10 cellular contexts compared by ENCODE assay signal in the genomic region with DNA sequence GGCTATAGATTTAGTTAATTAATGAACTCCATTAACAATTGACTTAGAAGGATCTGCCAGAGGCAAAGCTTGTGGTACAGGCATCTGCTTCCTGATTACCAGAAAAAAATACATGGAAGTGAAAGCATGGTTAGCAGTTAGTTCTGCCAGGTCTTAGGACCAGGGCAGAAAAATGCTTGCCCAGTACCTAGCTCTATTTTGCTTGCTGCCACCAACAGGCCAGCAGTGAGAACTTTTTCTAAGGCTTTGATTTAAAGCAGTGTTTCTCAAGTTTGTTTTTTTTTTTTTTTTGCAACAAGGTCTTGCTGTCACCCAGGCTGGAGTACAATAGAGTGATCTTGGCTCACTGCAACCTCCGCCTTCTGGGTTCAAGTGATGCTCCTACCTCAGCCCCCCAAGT. TPM values are rescaled to one million over a fixed set of nuclear protein-coding genes. Genes with fewer than 3 reads are reported as not detected.
DNase-seq lines count a peak whose midpoint lies in the region; ATAC-seq, FAIRE-seq and TF ChIP-seq lines count a peak whose summit lies in the region.
"Had no signal": no experiment of that assay in that cellular context is flagged by ENCODE, and none has a peak within 500 bp of the region (broad histone marks: within the 10 kb centered on the region; RNA-seq: fewer than 3 reads in every experiment).

No MANE protein-coding gene starts in this region.

- peaks cover 42% of the 10 kb centered on the region for H3K36me3 Mint-ChIP-seq in activated CD8-positive, alpha-beta T cell treated with anti-CD3 and anti-CD28 coated beads, Interleukin-2, amount 10 ng/mL, durations not matched to agents 7 days and 5 days (ENCODE audit: low read depth)

- FAIRE-seq in RCC 7860 (lab: Jason Lieb, UNC), result no peak

- ATAC-seq in activated CD8-positive, alpha-beta T cell treated with anti-CD3 and anti-CD28 coated beads, Interleukin-2, amount 10 ng/mL, durations not matched to agents 7 days and 5 days, result no peak
- ATAC-seq: activated naive CD4-positive, alpha-beta T cell treated with anti-CD3 and anti-CD28 coated beads, Interleukin-2, amount 50 U/mL, for 72 hours had no signal

- no peak overlapping the region for H3K4me3 Mint-ChIP-seq in activated CD8-positive, alpha-beta T cell treated with anti-CD3 and anti-CD28 coated beads, Interleukin-2, amount 10 ng/mL, durations not matched to agents 7 days and 5 days
- H3K4me3 Mint-ChIP-seq: type B pancreatic cell had no signal

- no peaks in the 10 kb centered on the region for H3K9me3 Mint-ChIP-seq in activated CD8-positive, alpha-beta T cell treated with anti-CD3 and anti-CD28 coated beads, Interleukin-2, amount 10 ng/mL, durations not matched to agents 7 days and 5 days (ENCODE audit: insufficient read depth)
- H3K9me3 Mint-ChIP-seq: activated naive CD4-positive, alpha-beta T cell treated with anti-CD3 and anti-CD28 coated beads, Interleukin-2, amount 50 U/mL, for 72 hours; type B pancreatic cell had no signal

- DNase-seq in EH (ENCODE audit: low read depth) (peak; percentile 16), LNCaP clone FGC (ENCODE audit: low read depth) (no peak), astrocyte of the cerebellum (ENCODE audit: low read depth) (no peak), kidney epithelial cell (ENCODE audit: low read depth) (no peak), GDM1 (lab: John Stamatoyannopoulos, UW) (no peak), tibial nerve (ENCODE audit: low spot score in 2 of 2) (no peak), RCC 7860 (ENCODE audit: low spot score) (no peak)
- DNase-seq in activated CD8-positive, alpha-beta T cell treated with anti-CD3 and anti-CD28 coated beads, Interleukin-2, amount 10 ng/mL, durations not matched to agents 7 days and 5 days, result no peak

- no peaks in the 10 kb centered on the region for H3K4me1 Mint-ChIP-seq in activated CD8-positive, alpha-beta T cell treated with anti-CD3 and anti-CD28 coated beads, Interleukin-2, amount 10 ng/mL, durations not matched to agents 7 days and 5 days (ENCODE audit: low read depth)

- no peaks in the 10 kb centered on the region for H3K27me3 Mint-ChIP-seq in activated CD8-positive, alpha-beta T cell treated with anti-CD3 and anti-CD28 coated beads, Interleukin-2, amount 10 ng/mL, durations not matched to agents 7 days and 5 days (ENCODE audit: low read depth)
- H3K27me3 Mint-ChIP-seq: type B pancreatic cell had no signal

- no peaks in the 10 kb centered on the region for H3K4me1 ChIP-seq in tibial nerve

- no peak for TF ChIP-seq POLR2A in tibial nerve (IDR thresholded peaks at IDR 0.05)

- no peaks in the 10 kb centered on the region for H3K9me3 ChIP-seq in tibial nerve

- no peak overlapping the region for H3K27ac Mint-ChIP-seq in activated CD8-positive, alpha-beta T cell treated with anti-CD3 and anti-CD28 coated beads, Interleukin-2, amount 10 ng/mL, durations not matched to agents 7 days and 5 days
- H3K27ac Mint-ChIP-seq: activated naive CD4-positive, alpha-beta T cell treated with anti-CD3 and anti-CD28 coated beads, Interleukin-2, amount 50 U/mL, for 72 hours; type B pancreatic cell had no signal

- no peak for TF ChIP-seq EP300 in tibial nerve (IDR thresholded peaks at IDR 0.05)

- H3K4me3 ChIP-seq in LNCaP clone FGC (ENCODE audit: low read depth, low read length) (no peak overlapping the region), astrocyte of the cerebellum (ENCODE audit: low read depth, low read length) (no peak overlapping the region), kidney epithelial cell (ENCODE audit: low read depth, low read length) (no peak overlapping the region), tibial nerve (no peak overlapping the region)

- no peak overlapping the region for H3K27ac ChIP-seq in tibial nerve

- peaks cover 2% of the 10 kb centered on the region for H3K36me3 ChIP-seq in kidney epithelial cell (ENCODE audit: control insufficient read depth, insufficient read depth, low read length)
- peaks cover 6 to 97% (median 51%) of the 10 kb centered on the region in 3 donors for H3K36me3 ChIP-seq in tibial nerve

- CTCF ChIA-PET in activated CD8-positive, alpha-beta T cell treated with anti-CD3 and anti-CD28 coated beads, Interleukin-2, amount 10 ng/mL, durations not matched to agents 7 days and 5 days (lab: Charles Lee), result interaction anchor here (1.1 to 1.5 kb wide), 3 partner anchors 11 to 16 kb away, joined by 3 to 4 read pairs (median 3); no protein-coding TSS in a partner anchor

- POLR2A ChIA-PET in activated CD8-positive, alpha-beta T cell treated with anti-CD3 and anti-CD28 coated beads, Interleukin-2, amount 10 ng/mL, durations not matched to agents 7 days and 5 days (lab: Charles Lee), result interaction anchor here (0.7 kb wide), 1 partner anchor 16 kb away, joined by 3 read pairs; no protein-coding TSS in a partner anchor

- H3K27me3 ChIP-seq in kidney epithelial cell (ENCODE audit: control insufficient read depth, insufficient read depth, low read length), result no peaks in the 10 kb centered on the region
- H3K27me3 ChIP-seq in tibial nerve, result no peaks in the 10 kb centered on the region

- in situ Hi-C loops in astrocyte of the cerebellum (cut with HindIII; ENCODE audit: low sequenced_read_pairs), result no loop called here

- WGBS in tibial nerve, 2 donors, result 94 to 100% methylated on average over 1 of the region's 1 CpG

- TF ChIP-seq CTCF in LNCaP clone FGC (IDR thresholded peaks at IDR 0.05; ENCODE audit: control insufficient read depth, extremely low read depth, insufficient read depth) (peak; percentile 46), astrocyte of the cerebellum (IDR thresholded peaks at IDR 0.05; ENCODE audit: low read depth, low read length, missing control alignments) (peak; percentile 23), kidney epithelial cell (IDR thresholded peaks at IDR 0.05; ENCODE audit: insufficient read depth, low read length, poor library complexity, severe bottlenecking) (peak; percentile 21), tibial nerve (IDR thresholded peaks at IDR 0.05) (no peak)

RNA-seq across cellular contexts. Expression of a gene that starts 16.4 kb away (rescaled TPM):
- 4.3 and 5.2 TPM in 2 replicates for total RNA-seq in kidney epithelial cell
- total RNA-seq in tibial nerve, result 1 to 10 TPM; 6.1 to 9.0 (median 7.8) TPM
- 10 to 100 TPM; 22.4 to 27.7 TPM for total RNA-seq in activated CD8-positive, alpha-beta T cell treated with anti-CD3 and anti-CD28 coated beads, Interleukin-2, amount 10 ng/mL, durations not matched to agents 7 days and 5 days

Comparison
In these comparisons a context has a peak if more than half of its experiments do, and no peak if none do; other contexts are left out.
1. CTCF ChIP-seq: peak in LNCaP clone FGC (single experiment), astrocyte of the cerebellum (single experiment) and kidney epithelial cell (single experiment); none in tibial nerve (0 of 5).